Comparison of ENCODE assay signal across 18 cellular contexts in the genomic region with DNA sequence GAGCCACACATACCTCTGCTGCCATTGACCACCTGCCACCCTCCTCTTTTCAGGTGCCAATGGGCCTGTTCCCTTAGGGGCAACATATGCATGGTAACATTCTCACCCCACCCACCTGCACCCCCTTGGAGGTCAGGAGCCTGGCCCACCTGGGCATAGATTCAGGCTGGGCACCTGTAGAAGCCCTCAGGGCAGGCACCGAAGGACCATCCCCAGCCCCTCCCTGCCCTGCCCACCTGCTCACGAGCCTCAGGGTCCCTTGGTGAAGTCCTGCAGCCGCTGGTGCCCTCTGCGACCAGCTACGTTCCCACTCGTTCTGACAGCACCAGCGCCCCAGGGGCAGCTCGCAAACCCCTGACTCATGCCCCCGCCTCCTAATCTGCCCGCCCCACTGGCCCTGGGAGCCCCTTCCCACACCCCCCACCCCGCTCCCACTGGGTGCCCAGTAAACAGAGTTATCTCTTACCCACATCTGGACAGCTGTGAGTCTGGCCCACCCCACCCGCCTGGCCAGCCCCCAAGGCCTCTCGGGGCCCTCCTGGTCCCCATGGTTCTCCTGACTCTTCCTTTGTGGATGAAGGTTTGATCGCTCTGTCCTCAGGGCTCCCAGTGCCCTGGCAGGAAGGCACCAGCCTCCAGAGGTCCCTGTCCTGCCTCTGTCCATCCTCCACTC. TPM values are rescaled to one million over a fixed set of nuclear protein-coding genes. Genes with fewer than 3 reads are reported as not detected.
A peak's percentile ranks its signal among the peaks of the same experiment; 100 is the strongest.
DNase-seq lines count a peak whose midpoint lies in the region; ATAC-seq and TF ChIP-seq lines count a peak whose summit lies in the region.
"Had no signal": no experiment of that assay in that cellular context is flagged by ENCODE, and none has a peak within 500 bp of the region (broad histone marks: within the 10 kb centered on the region; RNA-seq: fewer than 3 reads in every experiment).

SLC4A1 (minus strand) TSS at position 318 of the 673 bp plus-strand sequence. CDS start 5,269 bp downstream, outside the sequence.

- H4K20me1 ChIP-seq in neural progenitor cell (ENCODE audit: low read depth): no peaks in the 10 kb centered on the region

- H3K36me3 Mint-ChIP-seq in central memory CD8-positive, alpha-beta T cell (ENCODE audit: insufficient read depth): peaks cover 2% of the 10 kb centered on the region
- H3K36me3 Mint-ChIP-seq in neural progenitor cell: no peaks in the 10 kb centered on the region

- no peaks in the 10 kb centered on the region for H3K27me3 ChIP-seq in neural progenitor cell

- no peaks in the 10 kb centered on the region for H3F3A ChIP-seq in neural progenitor cell (ENCODE audit: low read depth)

- no peak within 1 kb of the TSS for H2AFZ ChIP-seq in neural progenitor cell (replicated peaks)

- DNase-seq in stimulated activated naive CD8-positive, alpha-beta T cell treated with anti-CD3 and anti-CD28 coated beads, Interleukin-15, amount 100 ng/mL, for 72 hours: no peak
- DNase-seq in stimulated activated naive CD8-positive, alpha-beta T cell treated with anti-CD3 and anti-CD28 coated beads, Interleukin-15, Interleukin-2, amounts not matched to agents 100 U/mL and 50 U/mL, for 24 hours: no peak
- no peak for DNase-seq in central memory CD8-positive, alpha-beta T cell (ENCODE audit: low spot score in 2 of 2)
- DNase-seq in neural progenitor cell (ENCODE audit: low spot score) (no peak), GF-D8 (lab: John Stamatoyannopoulos, UW) (no peak)
- DNase-seq: C1 segment of cervical spinal cord, NCI-H1048, NCI-H1436 treated with DMSO at 0.1 percent for 48 hours, NCI-H2029 treated with DMSO at 0.1 percent for 48 hours, NCI-H2171 treated with DMSO at 0.1 percent for 48 hours, NCI-H446 treated with DMSO at 0.1 percent for 48 hours, RPMI8226 had no signal

- no peak within 1 kb of the TSS for H3K4me3 ChIP-seq in neural progenitor cell

- H3K9ac ChIP-seq in neural progenitor cell: no peak within 1 kb of the TSS

- no peaks in the 10 kb centered on the region for H3K4me1 Mint-ChIP-seq in stimulated activated naive CD8-positive, alpha-beta T cell treated with anti-CD3 and anti-CD28 coated beads, Interleukin-15, amount 100 ng/mL, for 72 hours
- peaks cover 13% of the 10 kb centered on the region for H3K4me1 Mint-ChIP-seq in central memory CD8-positive, alpha-beta T cell
- H3K4me1 Mint-ChIP-seq in neural progenitor cell: peaks cover 9% of the 10 kb centered on the region

- no peaks in the 10 kb centered on the region for H3K79me2 ChIP-seq in neural progenitor cell (ENCODE audit: low read depth)

- peaks cover 7% of the 10 kb centered on the region for H3K4me1 ChIP-seq in neural progenitor cell

- no peaks in the 10 kb centered on the region for H3K36me3 ChIP-seq in neural progenitor cell

- H3K27ac Mint-ChIP-seq in stimulated activated naive CD8-positive, alpha-beta T cell treated with anti-CD3 and anti-CD28 coated beads, Interleukin-15, amount 100 ng/mL, for 72 hours: no peak within 1 kb of the TSS
- H3K27ac Mint-ChIP-seq in central memory CD8-positive, alpha-beta T cell (ENCODE audit: low read depth): peak within 1 kb of the TSS; percentile 72
- peak within 1 kb of the TSS; percentile 72 for H3K27ac Mint-ChIP-seq in neural progenitor cell

- TF ChIP-seq CTCF in neural progenitor cell (IDR thresholded peaks at IDR 0.05): no peak

- no peak within 1 kb of the TSS for H3K27ac ChIP-seq in neural progenitor cell

- no peak within 1 kb of the TSS for H3K4me3 Mint-ChIP-seq in stimulated activated naive CD8-positive, alpha-beta T cell treated with anti-CD3 and anti-CD28 coated beads, Interleukin-15, amount 100 ng/mL, for 72 hours
- no peak within 1 kb of the TSS for H3K4me3 Mint-ChIP-seq in central memory CD8-positive, alpha-beta T cell
- peak within 1 kb of the TSS; percentile 5 for H3K4me3 Mint-ChIP-seq in neural progenitor cell

- H3K9me3 Mint-ChIP-seq in stimulated activated naive CD8-positive, alpha-beta T cell treated with anti-CD3 and anti-CD28 coated beads, Interleukin-15, amount 100 ng/mL, for 72 hours: no peaks in the 10 kb centered on the region
- no peaks in the 10 kb centered on the region for H3K9me3 Mint-ChIP-seq in central memory CD8-positive, alpha-beta T cell
- H3K9me3 Mint-ChIP-seq in neural progenitor cell: no peaks in the 10 kb centered on the region

- peaks cover 13% of the 10 kb centered on the region for H3K27me3 Mint-ChIP-seq in stimulated activated naive CD8-positive, alpha-beta T cell treated with anti-CD3 and anti-CD28 coated beads, Interleukin-15, amount 100 ng/mL, for 72 hours
- H3K27me3 Mint-ChIP-seq in central memory CD8-positive, alpha-beta T cell: peaks cover 15% of the 10 kb centered on the region
- H3K27me3 Mint-ChIP-seq in neural progenitor cell (ENCODE audit: insufficient read depth, low read depth): peaks cover 13% of the 10 kb centered on the region

- ATAC-seq in stimulated activated naive CD8-positive, alpha-beta T cell treated with anti-CD3 and anti-CD28 coated beads, Interleukin-15, amount 100 ng/mL, for 72 hours: peak; percentile 20
- ATAC-seq in stimulated activated naive CD8-positive, alpha-beta T cell treated with anti-CD3 and anti-CD28 coated beads, Interleukin-15, Interleukin-2, amounts not matched to agents 100 U/mL and 50 U/mL, for 24 hours: no peak
- ATAC-seq in central memory CD8-positive, alpha-beta T cell (replicated peaks; ENCODE audit: extremely low read depth, poor library complexity, severe bottlenecking): no peak
- ATAC-seq in HG03521 (IDR thresholded peaks at IDR 0.05; ENCODE audit: unreplicated experiment): no peak
- ATAC-seq in GM21381 (IDR thresholded peaks at IDR 0.05; ENCODE audit: unreplicated experiment): no peak
- no peak for ATAC-seq in HG03095 (IDR thresholded peaks at IDR 0.05; ENCODE audit: unreplicated experiment)

- peak within 1 kb of the TSS; percentile 13 for H3K4me2 ChIP-seq in neural progenitor cell

- no peaks in the 10 kb centered on the region for H3K9me3 ChIP-seq in neural progenitor cell (ENCODE audit: low read depth)

RNA-seq across cellular contexts. Expression of gene SLC4A1, which starts in this region (rescaled TPM):
- total RNA-seq in neural progenitor cell (ENCODE audit: low replicate concordance): not detected in 2 replicates
- total RNA-seq: A172, Daoy, MCF 10A had no signal

Comparison
In these comparisons a context has a peak if more than half of its experiments do, and no peak if none do; other contexts are left out.
1. H3K27ac Mint-ChIP-seq: peak in central memory CD8-positive, alpha-beta T cell (single experiment) and neural progenitor cell (single experiment); none in stimulated activated naive CD8-positive, alpha-beta T cell treated with anti-CD3 and anti-CD28 coated beads, Interleukin-15, amount 100 ng/mL, for 72 hours (0 of 2).